8 cellular contexts compared by ENCODE assay signal in the genomic region with DNA sequence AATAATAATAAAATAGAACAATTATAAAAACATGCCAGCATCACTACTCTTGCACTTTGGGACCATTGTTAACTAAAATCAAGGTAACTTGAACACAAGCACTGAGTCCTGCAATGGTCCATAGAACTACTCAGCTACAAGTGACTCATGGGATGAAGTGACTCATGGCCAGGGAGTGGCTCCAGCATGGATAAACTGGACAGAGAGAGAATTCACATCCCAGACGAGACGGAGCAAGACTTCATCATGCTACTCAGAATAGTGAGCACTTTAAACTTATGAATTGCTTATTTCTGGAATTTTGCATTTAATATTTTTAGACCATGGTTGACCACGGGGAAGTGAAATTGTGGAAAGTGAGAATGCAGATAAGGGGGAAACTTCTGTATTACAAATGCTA. TPM values are rescaled to one million over a fixed set of nuclear protein-coding genes. Genes with fewer than 3 reads are reported as not detected.
DNase-seq lines count a peak whose midpoint lies in the region; ATAC-seq, FAIRE-seq and TF ChIP-seq lines count a peak whose summit lies in the region.
"Not testable (repeated sequence)": the region's sequence is repeated elsewhere in the genome, so short reads cannot be mapped to it uniquely, and the experiment has no call there.

No MANE protein-coding gene starts in this region.

- H3K79me2 ChIP-seq in OCI-LY3 (ENCODE audit: low read length) = not testable (repeated sequence)

- H3K4me3 Mint-ChIP-seq in HFFc6 = peak overlapping the region; percentile 74
- peak overlapping the region; percentile 11 for H3K4me3 Mint-ChIP-seq in activated naive CD4-positive, alpha-beta T cell treated with anti-CD3 and anti-CD28 coated beads, Interleukin-2, amount 50 U/mL, for 24 hours
- H3K4me3 Mint-ChIP-seq in naive thymus-derived CD4-positive, alpha-beta T cell = peak overlapping the region in 5 of 10 donors; percentile 29 to 83 (median 71)

- CTCF ChIA-PET in naive thymus-derived CD4-positive, alpha-beta T cell (lab: Charles Lee) = interaction anchor here (0.7 kb wide), 1 partner anchor 1657 kb away, joined by 3 read pairs; no protein-coding TSS in a partner anchor

- DNase-seq in DMS53 (lab: John Stamatoyannopoulos, UW) (peak; percentile 38), HFFc6 (peak; percentile 69), cardiac fibroblast (ENCODE audit: low read depth in 2 of 2) (peak; percentile 28 to 68), foreskin keratinocyte (peak in 1 of 2 donors; percentile 55)
- DNase-seq in naive thymus-derived CD4-positive, alpha-beta T cell; urothelium cell line (ENCODE audit: low spot score): not testable (repeated sequence)

- H2AFZ ChIP-seq in OCI-LY3 (ENCODE audit: low read depth, low read length) = not testable (repeated sequence)

- not testable (repeated sequence) for H3K9me3 Mint-ChIP-seq in HFFc6; activated naive CD4-positive, alpha-beta T cell treated with anti-CD3 and anti-CD28 coated beads, Interleukin-2, amount 50 U/mL, for 24 hours; naive thymus-derived CD4-positive, alpha-beta T cell

- H4K20me1 ChIP-seq in OCI-LY3 (ENCODE audit: insufficient read depth, low read length) = not testable (repeated sequence)

- H3K27ac ChIP-seq in OCI-LY3 (ENCODE audit: low read length); foreskin keratinocyte: not testable (repeated sequence)
- H3K27ac ChIP-seq in naive thymus-derived CD4-positive, alpha-beta T cell (ENCODE audit: low read depth, low read length) = peak overlapping the region; percentile 69

- not testable (repeated sequence) for H3K9me3 ChIP-seq in OCI-LY3 (ENCODE audit: insufficient read depth, low read length); naive thymus-derived CD4-positive, alpha-beta T cell (ENCODE audit: control insufficient read depth in 2 of 3, low read length in 3 of 3)

- TF ChIP-seq CTCF in HFFc6 (IDR thresholded peaks at IDR 0.05); OCI-LY3 (IDR thresholded peaks at IDR 0.05; ENCODE audit: low read depth, low read length); cardiac fibroblast (IDR thresholded peaks at IDR 0.05; ENCODE audit: low read depth, low read length); foreskin keratinocyte (conservative IDR thresholded peaks at IDR 0.05): not testable (repeated sequence)

- intact Hi-C loops in naive thymus-derived CD4-positive, alpha-beta T cell (cut with micrococcal nuclease) = loop anchor here in 1 of 2 donors (2.0 to 10.0 kb wide), 7 partner anchors 60 to 1653 kb away; partner anchors contain the start of genes ACBD5, MASTL and YME1L1

- ATAC-seq in foreskin keratinocyte = peak; percentile 99
- ATAC-seq in naive thymus-derived CD4-positive, alpha-beta T cell = peak; percentile 32

- H3K27me3 ChIP-seq in OCI-LY3 (ENCODE audit: low read depth, low read length); foreskin keratinocyte; naive thymus-derived CD4-positive, alpha-beta T cell (ENCODE audit: control insufficient read depth in 2 of 2, insufficient read depth in 2 of 2, low read length in 2 of 2): not testable (repeated sequence)

- POLR2A ChIA-PET in naive thymus-derived CD4-positive, alpha-beta T cell (lab: Charles Lee) = interaction anchor here (1.2 kb wide), 1 partner anchor 13 kb away, joined by 3 read pairs; no protein-coding TSS in a partner anchor

- not testable (repeated sequence) for H3K9ac ChIP-seq in OCI-LY3 (ENCODE audit: low read length)

- not testable (repeated sequence) for H3K36me3 ChIP-seq in OCI-LY3 (replicated peaks; ENCODE audit: low read depth, low read length); naive thymus-derived CD4-positive, alpha-beta T cell (ENCODE audit: control insufficient read depth in 2 of 3, insufficient read depth in 3 of 3, low read length in 3 of 3)

- not testable (repeated sequence) for H3K27me3 Mint-ChIP-seq in HFFc6 (ENCODE audit: insufficient read depth); activated naive CD4-positive, alpha-beta T cell treated with anti-CD3 and anti-CD28 coated beads, Interleukin-2, amount 50 U/mL, for 24 hours; naive thymus-derived CD4-positive, alpha-beta T cell

- peak overlapping the region; percentile 27; the same call in 1 of the 2 replicates for H3K27ac Mint-ChIP-seq in HFFc6
- peak overlapping the region; percentile 91 for H3K27ac Mint-ChIP-seq in activated naive CD4-positive, alpha-beta T cell treated with anti-CD3 and anti-CD28 coated beads, Interleukin-2, amount 50 U/mL, for 24 hours
- H3K27ac Mint-ChIP-seq in naive thymus-derived CD4-positive, alpha-beta T cell = peak overlapping the region in 8 of 9 donors; percentile 94 to 99 (median 97)

- peak; percentile 91 for FAIRE-seq in urothelium cell line (lab: Jason Lieb, UNC)

- peaks cover 18% of the 10 kb centered on the region for H3K4me1 ChIP-seq in OCI-LY3 (ENCODE audit: low read length)
- not testable (repeated sequence) for H3K4me1 ChIP-seq in foreskin keratinocyte
- peaks cover 0 to 33% of the 10 kb centered on the region in 2 donors for H3K4me1 ChIP-seq in naive thymus-derived CD4-positive, alpha-beta T cell (ENCODE audit: control insufficient read depth in 2 of 2, insufficient read depth in 2 of 2, low read length in 2 of 2)

- not testable (repeated sequence) for H3K4me1 Mint-ChIP-seq in HFFc6 (ENCODE audit: low read depth)
- peaks cover 44% of the 10 kb centered on the region for H3K4me1 Mint-ChIP-seq in activated naive CD4-positive, alpha-beta T cell treated with anti-CD3 and anti-CD28 coated beads, Interleukin-2, amount 50 U/mL, for 24 hours
- H3K4me1 Mint-ChIP-seq in naive thymus-derived CD4-positive, alpha-beta T cell = peaks cover 11 to 61% (median 39%) of the 10 kb centered on the region in 7 donors

- peak overlapping the region; percentile 35; the same call in 1 of the 2 replicates for H3K4me3 ChIP-seq in OCI-LY3 (ENCODE audit: low read length)
- not testable (repeated sequence) for H3K4me3 ChIP-seq in cardiac fibroblast (replicated peaks in 1 of 2; ENCODE audit: low read depth in 2 of 2, low read length in 2 of 2); naive thymus-derived CD4-positive, alpha-beta T cell (ENCODE audit: low read length)

- H3K36me3 Mint-ChIP-seq in HFFc6 (ENCODE audit: low read depth); activated naive CD4-positive, alpha-beta T cell treated with anti-CD3 and anti-CD28 coated beads, Interleukin-2, amount 50 U/mL, for 24 hours; naive thymus-derived CD4-positive, alpha-beta T cell: not testable (repeated sequence)

- peak overlapping the region; percentile 46 for H3K4me2 ChIP-seq in OCI-LY3 (ENCODE audit: low read length)

RNA-seq across cellular contexts. Expression of gene PDSS1, which starts 15.6 kb away (rescaled TPM):
- total RNA-seq in HFFc6 (2021; fragmentation: NEBNext Ultra II Directional; extraction: Animal tissue kit (Norgen Biotek cat#: 25700)) = 1 to 10 TPM; 5.0 to 9.7 (median 7.5) TPM
- total RNA-seq in foreskin keratinocyte = 18.0 and 20.3 TPM in 2 replicates
- polyA plus RNA-seq in foreskin keratinocyte = 15.6 and 19.7 TPM in 2 replicates
- total RNA-seq in naive thymus-derived CD4-positive, alpha-beta T cell = 10 to 100 TPM in 1 of 5 experiments, 1 to 10 TPM in 4; 3.8 to 15.2 (median 4.7) TPM
- polyA plus RNA-seq in naive thymus-derived CD4-positive, alpha-beta T cell = 1 to 10 TPM; 3.9 to 6.5 TPM

Comparison
In these comparisons a context has a peak if more than half of its experiments do, and no peak if none do; other contexts are left out.
1. H3K27ac Mint-ChIP-seq: peak in every context shown above with its lines; median percentile 97 in naive thymus-derived CD4-positive, alpha-beta T cell; 91 in activated naive CD4-positive, alpha-beta T cell treated with anti-CD3 and anti-CD28 coated beads, Interleukin-2, amount 50 U/mL, for 24 hours; 27 in HFFc6.